In the genomic region with DNA sequence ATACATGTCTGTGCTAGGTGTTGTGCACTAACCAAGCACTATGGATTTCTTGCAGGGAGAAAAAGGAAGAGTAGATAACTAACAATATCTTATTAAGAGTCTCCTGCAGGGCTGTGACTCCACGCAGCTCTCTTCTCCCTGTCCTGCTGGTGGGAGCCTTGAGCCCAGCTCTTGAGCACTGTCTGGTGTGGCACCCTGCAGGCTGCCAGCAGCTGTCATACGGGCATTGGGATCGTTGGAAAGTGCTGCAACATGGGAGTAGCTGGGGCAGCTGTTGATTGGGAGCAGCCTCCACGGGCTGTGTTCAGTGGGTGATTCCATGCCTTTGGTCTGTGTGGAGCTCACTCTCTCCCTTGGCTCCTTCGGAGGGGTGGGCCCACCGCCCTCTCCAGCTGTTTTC, we compare ENCODE assay signal across 16 cellular contexts.
"Had no signal": no experiment of that assay in that cellular context is flagged by ENCODE, and none has a peak within 500 bp of the region (broad histone marks: within the 10 kb centered on the region; RNA-seq: fewer than 3 reads in every experiment).

No MANE protein-coding gene starts in this region.

- H3K27me3 Mint-ChIP-seq: activated CD4-positive, alpha-beta T cell treated with anti-CD3 and anti-CD28 coated beads, Interleukin-2, amount 10 ng/mL, durations not matched to agents 7 days and 5 days; activated T-helper 17 cell treated with anti-CD3 and anti-CD28 coated beads, Interleukin-2, amount 50 U/mL, for 72 hours; central memory CD8-positive, alpha-beta T cell; dendritic cell treated with granulocyte-macrophage colony-stimulating factor and Interleukin-4, amounts not matched to agents 40 ng/mL and 50 ng/mL, for 4 days; natural killer cell treated with Interleukin-12 subunit alpha and Interleukin-12 subunit beta and Interleukin-15 and Interleukin-18, amount 100 ng/mL, for 72 hours; stimulated activated naive CD8-positive, alpha-beta T cell treated with anti-CD3 and anti-CD28 coated beads, Interleukin-15, Interleukin-2, amounts not matched to agents 100 ng/mL and 50 ng/mL, for 24 hours had no signal

- H3K27ac Mint-ChIP-seq: activated CD4-positive, alpha-beta T cell treated with anti-CD3 and anti-CD28 coated beads, Interleukin-2, amount 10 ng/mL, durations not matched to agents 7 days and 5 days; activated naive CD4-positive, alpha-beta T cell treated with anti-CD3 and anti-CD28 coated beads for 36 hours; activated T-helper 17 cell treated with anti-CD3 and anti-CD28 coated beads, Interleukin-2, amount 50 U/mL, for 72 hours; dendritic cell treated with granulocyte-macrophage colony-stimulating factor and Interleukin-4, amounts not matched to agents 40 ng/mL and 50 ng/mL, for 4 days; natural killer cell treated with Interleukin-12 subunit alpha and Interleukin-12 subunit beta and Interleukin-15 and Interleukin-18, amount 100 ng/mL, for 72 hours; stimulated activated naive CD8-positive, alpha-beta T cell treated with anti-CD3 and anti-CD28 coated beads, Interleukin-15, Interleukin-2, amounts not matched to agents 100 ng/mL and 50 ng/mL, for 24 hours had no signal

- DNase-seq: activated CD4-positive, alpha-beta T cell treated with anti-CD3 and anti-CD28 coated beads, Interleukin-2, amount 10 ng/mL, durations not matched to agents 7 days and 5 days; activated CD4-positive, CD25-positive, alpha-beta regulatory T cell; activated CD8-positive, alpha-beta memory T cell treated with anti-CD3 and anti-CD28 coated beads for 24 hours; activated naive CD4-positive, alpha-beta T cell treated with anti-CD3 and anti-CD28 coated beads for 36 hours; activated T-cell treated with anti-CD3 and anti-CD28 coated beads for 4 hours; erythroblast; hypothalamus; immature natural killer cell; stimulated activated CD4-positive, alpha-beta T cell treated with anti-CD3 and anti-CD28 coated beads, Interleukin-15, amount 100 ng/mL, for 24 hours; stimulated activated CD4-positive, alpha-beta T cell treated with anti-CD3 and anti-CD28 coated beads, Interleukin-4, amount 100 ng/mL, for 24 hours; T-helper 2 cell had no signal

- H3K4me3 Mint-ChIP-seq: activated CD4-positive, alpha-beta T cell treated with anti-CD3 and anti-CD28 coated beads, Interleukin-2, amount 10 ng/mL, durations not matched to agents 7 days and 5 days; activated naive CD4-positive, alpha-beta T cell treated with anti-CD3 and anti-CD28 coated beads for 36 hours; activated T-helper 17 cell treated with anti-CD3 and anti-CD28 coated beads, Interleukin-2, amount 50 U/mL, for 72 hours; central memory CD8-positive, alpha-beta T cell; dendritic cell treated with granulocyte-macrophage colony-stimulating factor and Interleukin-4, amounts not matched to agents 40 ng/mL and 50 ng/mL, for 4 days; immature natural killer cell; natural killer cell treated with Interleukin-12 subunit alpha and Interleukin-12 subunit beta and Interleukin-15 and Interleukin-18, amount 100 ng/mL, for 72 hours; stimulated activated naive CD8-positive, alpha-beta T cell treated with anti-CD3 and anti-CD28 coated beads, Interleukin-15, Interleukin-2, amounts not matched to agents 100 ng/mL and 50 ng/mL, for 24 hours had no signal

- H3K4me1 Mint-ChIP-seq: activated CD4-positive, alpha-beta T cell treated with anti-CD3 and anti-CD28 coated beads, Interleukin-2, amount 10 ng/mL, durations not matched to agents 7 days and 5 days had no signal

- ATAC-seq: activated T-helper 17 cell treated with anti-CD3 and anti-CD28 coated beads, Interleukin-2, amount 50 U/mL, for 72 hours; natural killer cell treated with Interleukin-12 subunit alpha and Interleukin-12 subunit beta and Interleukin-15 and Interleukin-18, amount 100 ng/mL, for 72 hours had no signal

- H3K9me3 Mint-ChIP-seq: activated CD4-positive, alpha-beta T cell treated with anti-CD3 and anti-CD28 coated beads, Interleukin-2, amount 10 ng/mL, durations not matched to agents 7 days and 5 days; activated naive CD4-positive, alpha-beta T cell treated with anti-CD3 and anti-CD28 coated beads for 36 hours; activated T-helper 17 cell treated with anti-CD3 and anti-CD28 coated beads, Interleukin-2, amount 50 U/mL, for 72 hours; central memory CD8-positive, alpha-beta T cell; dendritic cell treated with granulocyte-macrophage colony-stimulating factor and Interleukin-4, amounts not matched to agents 40 ng/mL and 50 ng/mL, for 4 days; immature natural killer cell; natural killer cell treated with Interleukin-12 subunit alpha and Interleukin-12 subunit beta and Interleukin-15 and Interleukin-18, amount 100 ng/mL, for 72 hours; stimulated activated naive CD8-positive, alpha-beta T cell treated with anti-CD3 and anti-CD28 coated beads, Interleukin-15, Interleukin-2, amounts not matched to agents 100 ng/mL and 50 ng/mL, for 24 hours had no signal

- H3K36me3 Mint-ChIP-seq: natural killer cell treated with Interleukin-12 subunit alpha and Interleukin-12 subunit beta and Interleukin-15 and Interleukin-18, amount 100 ng/mL, for 72 hours had no signal
